34 cellular contexts compared by ENCODE assay signal in genomic region chr7:151918444-151918843, GRCh38. TPM values are rescaled to one million over a fixed set of nuclear protein-coding genes. Genes with fewer than 3 reads are reported as not detected.
A peak's percentile ranks its signal among the peaks of the same experiment; 100 is the strongest.
DNase-seq lines count a peak whose midpoint lies in the region; ATAC-seq, FAIRE-seq and TF ChIP-seq lines count a peak whose summit lies in the region.
"Had no signal": no experiment of that assay in that cellular context is flagged by ENCODE, and none has a peak within 500 bp of the region (broad histone marks: within the 10 kb centered on the region; RNA-seq: fewer than 3 reads in every experiment).

No MANE protein-coding gene starts in this region.

- CTCF ChIA-PET in HepG2 (lab: Yijun Ruan, JAX; ENCODE audit: low intra/inter-chr PET ratio, low total read pairs), result no interaction called here

- no TSS peak for BruUV-seq in HepG2 (replicated peaks; lab: Mats Ljungman, UMichigan)

- POLR2A ChIA-PET in HepG2 (lab: Yijun Ruan, JAX), result no interaction called here

- 47% methylated on average over 6 of the region's 6 CpGs for WGBS in liver
- WGBS in HepG2 (ENCODE audit: low lambda C conversion rate), result 42% methylated on average over 4 of the region's 6 CpGs

- no peak for DNase-seq in HepG2 (ENCODE audit: low spot score)
- DNase-seq in omental fat pad (ENCODE audit: low spot score), result no peak
- DNase-seq in NCI-H82 (lab: John Stamatoyannopoulos, UW), result no peak
- DNase-seq in GM19239 (ENCODE audit: insufficient read length, low spot score), result no peak
- DNase-seq: ACHN; activated CD4-positive, alpha-beta memory T cell treated with anti-CD3 and anti-CD28 coated beads for 36 hours; amygdala; BE2C; cortex of kidney; DMS53; endodermal cell; foreskin melanocyte; heart right ventricle; Kasumi-1; mesendoderm; naive thymus-derived CD4-positive, alpha-beta T cell; NCI-H1048; NCI-H2029; NCI-H345; occipital lobe; retina; stimulated activated CD4-positive, alpha-beta T cell treated with anti-CD3 and anti-CD28 coated beads, Interleukin-2, amount 100 ng/mL, for 24 hours had no signal

- no peaks in the 10 kb centered on the region for H4K20me1 ChIP-seq in HepG2 (ENCODE audit: insufficient read depth, low read length)

- FAIRE-seq in HepG2 (lab: Jason Lieb, UNC) (no peak), GM19239 (lab: Jason Lieb, UNC) (no peak)
- FAIRE-seq: G401.6, TTC549 had no signal

- in situ Hi-C loops in HepG2 (cut with HindIII; ENCODE audit: extremely low pct_ligation_motif_present, low pct_unique_long_range_greater_than_20kb), result no loop called here

- H3K9ac ChIP-seq in liver (ENCODE audit: low read depth in 1 of 2, low read length in 2 of 2), result peak overlapping the region in 1 of 2 donors; percentile 60
- no peak overlapping the region for H3K9ac ChIP-seq in HepG2 (ENCODE audit: insufficient read depth, low read depth, low read length)

- peak overlapping the region; percentile 64 to 71 for H3K27ac ChIP-seq in liver (ENCODE audit: low read depth in 1 of 2, low read length in 2 of 2)
- H3K27ac ChIP-seq in HepG2 (ENCODE audit: extremely low read length, insufficient read depth, low read length), result no peak overlapping the region
- H3K27ac ChIP-seq: esophagus muscularis mucosa, heart right ventricle, SK-N-MC had no signal

- H3K27me3 ChIP-seq in liver (ENCODE audit: control insufficient read depth in 4 of 4, insufficient read depth in 4 of 4, low read length in 3 of 4) (no peaks in the 10 kb centered on the region), HepG2 (ENCODE audit: control insufficient read depth in 1 of 2, insufficient read depth in 2 of 2, low read length in 2 of 2) (0 out of 5 replicates have a peak, but pooled peaks cover 0 to 2% of the 10 kb centered on the region in 2 experiments)
- H3K27me3 ChIP-seq: BE2C, esophagus muscularis mucosa, tibial nerve had no signal

- H3K36me3 ChIP-seq in liver (ENCODE audit: control insufficient read depth in 4 of 4, insufficient read depth in 3 of 4, low read depth in 1 of 4, low read length in 3 of 4) (no peaks in the 10 kb centered on the region), HepG2 (replicated peaks in 1 of 2; ENCODE audit: control insufficient read depth in 1 of 2, insufficient read depth in 2 of 2, low read length in 2 of 2) (no peaks in the 10 kb centered on the region)
- H3K36me3 ChIP-seq: BE2C, esophagus muscularis mucosa, heart right ventricle, tibial nerve had no signal

- no peaks in the 10 kb centered on the region for H3K79me2 ChIP-seq in HepG2 (ENCODE audit: insufficient read depth, low read length)

- TF ChIP-seq CTCF in liver (IDR thresholded peaks at IDR 0.05; ENCODE audit: low read depth, low read length, missing input control) (no peak), HepG2 (CRISPR knock-in tag; IDR thresholded peaks at IDR 0.05) (no peak), omental fat pad (IDR thresholded peaks at IDR 0.05) (no peak)

- TF ChIP-seq EP300 in HepG2 (IDR thresholded peaks at IDR 0.05; ENCODE audit: low read depth in 2 of 2, low read length in 2 of 2), result no peak
- no peak for TF ChIP-seq EP300 in HepG2 (CRISPR knock-in tag; IDR thresholded peaks at IDR 0.05; ENCODE audit: borderline replicate concordance)

- H3K4me1 ChIP-seq in liver (ENCODE audit: control insufficient read depth in 4 of 4, insufficient read depth in 4 of 4, low read length in 3 of 4) (peaks cover 16 to 27% (median 21%) of the 10 kb centered on the region in 4 donors), HepG2 (ENCODE audit: insufficient read depth, low read length) (peaks cover 10% of the 10 kb centered on the region)
- H3K4me1 ChIP-seq: BE2C, esophagus muscularis mucosa had no signal

- H3K4me3 ChIP-seq in liver (ENCODE audit: low read depth in 1 of 3, low read length in 3 of 3), result no peak overlapping the region
- no peak overlapping the region for H3K4me3 ChIP-seq in HepG2 (replicated peaks in 1 of 3; ENCODE audit: insufficient read depth in 1 of 3, low read depth in 2 of 3, low read length in 3 of 3)
- H3K4me3 ChIP-seq: esophagus muscularis mucosa, heart right ventricle, SK-N-MC, smooth muscle cell, tibial nerve had no signal

- H2AFZ ChIP-seq in HepG2 (ENCODE audit: low read length), result no peak overlapping the region

- H3K4me2 ChIP-seq in HepG2 (ENCODE audit: low read depth, low read length), result no peak overlapping the region
- H3K4me2 ChIP-seq: smooth muscle cell had no signal

- intact Hi-C loops in HepG2 (cut with micrococcal nuclease; ENCODE audit: unreplicated experiment), result no loop called here

- TF ChIP-seq RAD21 in liver (IDR thresholded peaks at IDR 0.05) (no peak), HepG2 (CRISPR knock-in tag; IDR thresholded peaks at IDR 0.05) (no peak)

- ATAC-seq in HepG2, result no peak
- peak; percentile 10 for ATAC-seq in esophagus mucosa
- peak; percentile 13 for ATAC-seq in omental fat pad (ENCODE audit: low FRiP score)
- ATAC-seq in HG02870 (IDR thresholded peaks at IDR 0.05; ENCODE audit: unreplicated experiment), result no peak
- no peak for ATAC-seq in GM21717 (IDR thresholded peaks at IDR 0.05; ENCODE audit: unreplicated experiment)
- ATAC-seq: activated CD4-positive, CD25-positive, alpha-beta regulatory T cell treated with anti-CD3 and anti-CD28 coated beads, Interleukin-2, amount 50 U/mL, for 24 hours had no signal

- TF ChIP-seq POLR2A in HepG2 (IDR thresholded peaks at IDR 0.05; ENCODE audit: insufficient read depth in 1 of 2, low read depth in 2 of 2, low read length in 2 of 2), result no peak

- peaks cover 0 to 4% (median 3%) of the 10 kb centered on the region in 4 donors for H3K9me3 ChIP-seq in liver (ENCODE audit: control insufficient read depth in 4 of 4, low read length in 3 of 4)
- peaks cover 8% of the 10 kb centered on the region; the same call in 1 of the 2 replicates for H3K9me3 ChIP-seq in HepG2 (ENCODE audit: low read length)
- H3K9me3 ChIP-seq: BE2C had no signal

TF ChIP-seq in liver, 16 proteins besides CTCF, POLR2A, EP300 and RAD21 (continues in another document):
- TF ChIP-seq EGR1 (IDR thresholded peaks at IDR 0.05; ENCODE audit: low read depth in 2 of 2) (no peak), SP1 (IDR thresholded peaks at IDR 0.05) (no peak)

TF ChIP-seq in HepG2, 621 proteins besides CTCF, POLR2A, EP300 and RAD21 (continues in another document):
- TF ChIP-seq MED1 (CRISPR knock-in tag; IDR thresholded peaks at IDR 0.05), result no peak
- TF ChIP-seq ZNF44 (CRISPR knock-in tag; IDR thresholded peaks at IDR 0.05), result no peak
- no peak for TF ChIP-seq NFE2L2 (IDR thresholded peaks at IDR 0.05; ENCODE audit: low read length)
- TF ChIP-seq FOSL1 (CRISPR knock-in tag; IDR thresholded peaks at IDR 0.05; ENCODE audit: borderline replicate concordance), result no peak
- TF ChIP-seq HMGA1 (CRISPR knock-in tag; conservative IDR thresholded peaks at IDR 0.05), result no peak

RNA-seq across cellular contexts. Expression of gene GALNTL5, which starts 37.8 kb away (rescaled TPM):
- not detected for total RNA-seq in liver
- polyA plus RNA-seq in liver, result not detected
- total RNA-seq in HepG2 (2016; rRNA removed; fragmentation: Illumina TruSeq; extraction: Trizol), result not detected in 2 replicates
- not detected in 2 replicates for total RNA-seq in HepG2 (2016; cell fraction: cytosol; rRNA removed; fragmentation: Illumina TruSeq; extraction: Trizol; ENCODE audit: low read depth)
- total RNA-seq in HepG2 (2016; cell fraction: insoluble cytoplasmic fraction; rRNA removed; fragmentation: Illumina TruSeq; extraction: Trizol), result not detected in 2 replicates
- total RNA-seq in HepG2 (2016; cell fraction: membrane; rRNA removed; fragmentation: Illumina TruSeq; extraction: Trizol), result not detected in 2 replicates
- not detected in 2 replicates for total RNA-seq in HepG2 (2016; cell fraction: nucleus; rRNA removed; fragmentation: Illumina TruSeq; extraction: Trizol)
- polyA plus RNA-seq in HepG2 (2011; rRNA removed), result not detected in 2 replicates
- not detected in 2 replicates for polyA plus RNA-seq in HepG2 (2011; cell fraction: cytosol; rRNA removed)
- polyA plus RNA-seq in HepG2 (2011; cell fraction: nucleus; rRNA removed), result not detected in 2 replicates
- not detected in 2 replicates for polyA plus RNA-seq in HepG2 (2012)
- polyA plus RNA-seq in HepG2 (2016; cell fraction: cytosol; fragmentation: Illumina TruSeq; extraction: Trizol; ENCODE audit: low read depth), result not detected in 2 replicates
- not detected in 2 replicates for polyA plus RNA-seq in HepG2 (2016; cell fraction: insoluble cytoplasmic fraction; fragmentation: Illumina TruSeq; extraction: Trizol; ENCODE audit: low read depth)
- not detected in 2 replicates for polyA plus RNA-seq in HepG2 (2016; cell fraction: membrane; fragmentation: Illumina TruSeq; extraction: Trizol; ENCODE audit: low read depth)
- not detected in 2 replicates for polyA plus RNA-seq in HepG2 (2016; cell fraction: nucleus; fragmentation: Illumina TruSeq; extraction: Trizol; ENCODE audit: insufficient read depth, low read depth)
- polyA minus RNA-seq in HepG2 (2011; rRNA and poly(A)+ RNA removed; ENCODE audit: low replicate concordance), result not detected in 2 replicates
- polyA minus RNA-seq in HepG2 (2011; cell fraction: cytosol; rRNA and poly(A)+ RNA removed), result not detected in 2 replicates
- polyA minus RNA-seq in HepG2 (2011; cell fraction: nucleus; rRNA and poly(A)+ RNA removed), result not detected in 2 replicates
- total RNA-seq in esophagus mucosa, result not detected
- total RNA-seq in omental fat pad, result not detected
- total RNA-seq: activated CD4-positive, alpha-beta memory T cell treated with anti-CD3 and anti-CD28 coated beads for 36 hours; endodermal cell; esophagus muscularis mucosa; naive thymus-derived CD4-positive, alpha-beta T cell; occipital lobe; smooth muscle cell; T-helper 1 cell treated with Interleukin-12 subunit alpha and Interleukin-12 subunit beta and Interleukin-4 antibody, amounts not matched to agents 30 ng/mL and 1 ng/mL, for 36 hours; tibial nerve had no signal
- polyA plus RNA-seq: heart right ventricle; naive thymus-derived CD4-positive, alpha-beta T cell; smooth muscle cell had no signal

RNA-seq across cellular contexts. Expression of gene PRKAG2, which starts 41.5 kb away (rescaled TPM):
- total RNA-seq in liver (10 to 100 TPM in 1 of 2 donors, 1 to 10 TPM in 1; 3.6 to 25.1 TPM), HepG2 (2016; rRNA removed; fragmentation: Illumina TruSeq; extraction: Trizol) (1.1 and 1.3 TPM in 2 replicates), esophagus mucosa (9.5 TPM), omental fat pad (10 to 100 TPM; 31.6 to 49.5 (median 36.9) TPM)
- polyA plus RNA-seq in liver (10 to 100 TPM; 11.5 to 22.2 TPM), HepG2 (2011; rRNA removed) (0.85 and 0.90 TPM in 2 replicates)
- 1.3 and 1.8 TPM in 2 replicates for total RNA-seq in HepG2 (2016; cell fraction: cytosol; rRNA removed; fragmentation: Illumina TruSeq; extraction: Trizol; ENCODE audit: low read depth)
- 1.2 and 1.3 TPM in 2 replicates for total RNA-seq in HepG2 (2016; cell fraction: insoluble cytoplasmic fraction; rRNA removed; fragmentation: Illumina TruSeq; extraction: Trizol)
- 2.2 and 2.3 TPM in 2 replicates for total RNA-seq in HepG2 (2016; cell fraction: membrane; rRNA removed; fragmentation: Illumina TruSeq; extraction: Trizol)
- 0.78 TPM in 2 replicates for total RNA-seq in HepG2 (2016; cell fraction: nucleus; rRNA removed; fragmentation: Illumina TruSeq; extraction: Trizol)
- polyA plus RNA-seq in HepG2 (2011; cell fraction: cytosol; rRNA removed), result 0.47 and 0.62 TPM in 2 replicates
- 0.83 and 1.2 TPM in 2 replicates for polyA plus RNA-seq in HepG2 (2011; cell fraction: nucleus; rRNA removed)
- 0.30 and 0.45 TPM in 2 replicates for polyA plus RNA-seq in HepG2 (2012)
- polyA plus RNA-seq in HepG2 (2016; cell fraction: cytosol; fragmentation: Illumina TruSeq; extraction: Trizol; ENCODE audit: low read depth), result 2.1 and 2.9 TPM in 2 replicates
- polyA plus RNA-seq in HepG2 (2016; cell fraction: insoluble cytoplasmic fraction; fragmentation: Illumina TruSeq; extraction: Trizol; ENCODE audit: low read depth), result 1.7 and 2.3 TPM in 2 replicates
- polyA plus RNA-seq in HepG2 (2016; cell fraction: membrane; fragmentation: Illumina TruSeq; extraction: Trizol; ENCODE audit: low read depth), result 3.3 and 3.5 TPM in 2 replicates
- polyA plus RNA-seq in HepG2 (2016; cell fraction: nucleus; fragmentation: Illumina TruSeq; extraction: Trizol; ENCODE audit: insufficient read depth, low read depth), result 2.0 and 3.4 TPM in 2 replicates
- 0.20 and 0.87 TPM in 2 replicates for polyA minus RNA-seq in HepG2 (2011; rRNA and poly(A)+ RNA removed; ENCODE audit: low replicate concordance)
- polyA minus RNA-seq in HepG2 (2011; cell fraction: cytosol; rRNA and poly(A)+ RNA removed), result not detected in 2 replicates
- 0.75 and 0.77 TPM in 2 replicates for polyA minus RNA-seq in HepG2 (2011; cell fraction: nucleus; rRNA and poly(A)+ RNA removed)

Comparison
In these comparisons a context has a peak if more than half of its experiments do, and no peak if none do; other contexts are left out.
1. ATAC-seq: peak in esophagus mucosa (single experiment) and omental fat pad (single experiment); none in HepG2 (single experiment), HG02870 (single experiment) and GM21717 (single experiment).